22 cellular contexts compared by ENCODE assay signal in the genomic region with DNA sequence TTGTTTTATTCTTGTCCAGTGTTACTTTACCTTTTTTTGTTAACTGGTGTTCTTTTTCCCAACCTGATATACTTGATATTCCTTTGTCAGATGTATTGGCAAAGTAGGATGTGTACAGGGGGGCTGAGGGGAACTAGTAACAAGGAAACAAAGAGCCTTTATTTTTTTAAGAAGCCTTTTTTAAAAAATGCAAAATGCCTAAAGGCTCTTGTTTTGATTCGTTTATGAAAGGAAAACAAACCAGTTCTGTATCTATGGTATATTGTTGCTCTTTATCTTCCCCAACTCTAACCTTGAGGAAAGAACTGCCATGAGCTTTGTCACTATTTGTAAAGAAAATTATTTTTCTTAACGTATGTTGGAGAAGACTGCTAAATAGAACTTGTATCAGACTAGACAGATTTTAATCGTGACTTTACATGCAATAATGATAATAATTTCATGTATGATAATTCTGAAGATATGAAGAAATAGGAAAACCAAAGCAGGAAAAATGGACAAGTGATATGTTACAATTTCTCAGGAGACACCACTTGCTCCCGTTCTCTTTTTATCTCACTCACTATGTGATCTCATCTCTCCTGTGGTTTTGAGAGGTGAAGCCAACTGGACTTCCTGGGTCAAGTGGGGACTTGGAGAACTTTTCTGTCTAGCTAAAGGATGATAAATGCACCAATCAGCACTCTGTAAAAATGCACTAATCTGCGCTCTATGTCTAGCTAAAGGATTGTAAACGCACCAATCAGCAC. TPM values are rescaled to one million over a fixed set of nuclear protein-coding genes. Genes with fewer than 3 reads are reported as not detected.
"Had no signal": no experiment of that assay in that cellular context is flagged by ENCODE, and none has a peak within 500 bp of the region (broad histone marks: within the 10 kb centered on the region; RNA-seq: fewer than 3 reads in every experiment).

No MANE protein-coding gene starts in this region.

- H3K27me3 Mint-ChIP-seq: natural killer cell treated with Interleukin-12 subunit alpha and Interleukin-12 subunit beta and Interleukin-15 and Interleukin-18, amount 100 ng/mL, for 72 hours; progenitor cell of endocrine pancreas had no signal

- DNase-seq: effector memory CD4-positive, alpha-beta T cell; esophagus squamous epithelium; foreskin fibroblast; head of caudate nucleus; kidney; left colon; left ventricle myocardium superior; occipital lobe; pancreas; right cardiac atrium; stimulated activated CD4-positive, alpha-beta T cell treated with anti-CD3 and anti-CD28 coated beads, Interleukin-4, amount 100 ng/mL, for 1 hour; stimulated activated CD8-positive, alpha-beta memory T cell treated with anti-CD3 and anti-CD28 coated beads, Interleukin-4, amount 100 ng/mL, for 48 hours; tibial artery; upper lobe of left lung; uterus had no signal

- H3K4me1 Mint-ChIP-seq: stimulated activated effector memory CD8-positive, alpha-beta T cell treated with anti-CD3 and anti-CD28 coated beads, Interleukin-12 subunit alpha, Interleukin-12 subunit beta, amount 100 ng/mL, for 72 hours had no signal

- H3K36me3 Mint-ChIP-seq: natural killer cell treated with Interleukin-12 subunit alpha and Interleukin-12 subunit beta and Interleukin-15 and Interleukin-18, amount 100 ng/mL, for 72 hours; stimulated activated effector memory CD8-positive, alpha-beta T cell treated with anti-CD3 and anti-CD28 coated beads, Interleukin-12 subunit alpha, Interleukin-12 subunit beta, amount 100 ng/mL, for 72 hours had no signal

- H3K4me3 ChIP-seq: esophagus squamous epithelium, hepatocyte, pancreas, tibial artery, upper lobe of left lung, uterus had no signal

- H3K9me3 Mint-ChIP-seq: natural killer cell treated with Interleukin-12 subunit alpha and Interleukin-12 subunit beta and Interleukin-15 and Interleukin-18, amount 100 ng/mL, for 72 hours; stimulated activated naive CD8-positive, alpha-beta T cell treated with anti-CD3 and anti-CD28 coated beads, Interleukin-15, Interleukin-2, amounts not matched to agents 100 ng/mL and 50 ng/mL, for 24 hours had no signal

- H3K4me3 Mint-ChIP-seq: natural killer cell treated with Interleukin-12 subunit alpha and Interleukin-12 subunit beta and Interleukin-15 and Interleukin-18, amount 100 ng/mL, for 72 hours; stimulated activated effector memory CD8-positive, alpha-beta T cell treated with anti-CD3 and anti-CD28 coated beads, Interleukin-12 subunit alpha, Interleukin-12 subunit beta, amount 100 ng/mL, for 72 hours; stimulated activated naive CD8-positive, alpha-beta T cell treated with anti-CD3 and anti-CD28 coated beads, Interleukin-15, Interleukin-2, amounts not matched to agents 100 ng/mL and 50 ng/mL, for 24 hours had no signal

- H3K27ac Mint-ChIP-seq: natural killer cell treated with Interleukin-12 subunit alpha and Interleukin-12 subunit beta and Interleukin-15 and Interleukin-18, amount 100 ng/mL, for 72 hours; progenitor cell of endocrine pancreas; stimulated activated effector memory CD8-positive, alpha-beta T cell treated with anti-CD3 and anti-CD28 coated beads, Interleukin-12 subunit alpha, Interleukin-12 subunit beta, amount 100 ng/mL, for 72 hours; stimulated activated naive CD8-positive, alpha-beta T cell treated with anti-CD3 and anti-CD28 coated beads, Interleukin-15, Interleukin-2, amounts not matched to agents 100 ng/mL and 50 ng/mL, for 24 hours had no signal

- ATAC-seq: left colon; left ventricle myocardium superior; natural killer cell treated with Interleukin-12 subunit alpha and Interleukin-12 subunit beta and Interleukin-15 and Interleukin-18, amount 100 ng/mL, for 72 hours; pancreas; right cardiac atrium; stimulated activated effector memory CD8-positive, alpha-beta T cell treated with anti-CD3 and anti-CD28 coated beads, Interleukin-12 subunit alpha, Interleukin-12 subunit beta, amount 100 ng/mL, for 72 hours had no signal

RNA-seq across cellular contexts. Expression of gene COL19A1, which starts 22.7 kb away (rescaled TPM):
- total RNA-seq: lung microvascular endothelial cell, mesenteric fat pad had no signal
